Comparison of ENCODE assay signal across 8 cellular contexts in the genomic region with DNA sequence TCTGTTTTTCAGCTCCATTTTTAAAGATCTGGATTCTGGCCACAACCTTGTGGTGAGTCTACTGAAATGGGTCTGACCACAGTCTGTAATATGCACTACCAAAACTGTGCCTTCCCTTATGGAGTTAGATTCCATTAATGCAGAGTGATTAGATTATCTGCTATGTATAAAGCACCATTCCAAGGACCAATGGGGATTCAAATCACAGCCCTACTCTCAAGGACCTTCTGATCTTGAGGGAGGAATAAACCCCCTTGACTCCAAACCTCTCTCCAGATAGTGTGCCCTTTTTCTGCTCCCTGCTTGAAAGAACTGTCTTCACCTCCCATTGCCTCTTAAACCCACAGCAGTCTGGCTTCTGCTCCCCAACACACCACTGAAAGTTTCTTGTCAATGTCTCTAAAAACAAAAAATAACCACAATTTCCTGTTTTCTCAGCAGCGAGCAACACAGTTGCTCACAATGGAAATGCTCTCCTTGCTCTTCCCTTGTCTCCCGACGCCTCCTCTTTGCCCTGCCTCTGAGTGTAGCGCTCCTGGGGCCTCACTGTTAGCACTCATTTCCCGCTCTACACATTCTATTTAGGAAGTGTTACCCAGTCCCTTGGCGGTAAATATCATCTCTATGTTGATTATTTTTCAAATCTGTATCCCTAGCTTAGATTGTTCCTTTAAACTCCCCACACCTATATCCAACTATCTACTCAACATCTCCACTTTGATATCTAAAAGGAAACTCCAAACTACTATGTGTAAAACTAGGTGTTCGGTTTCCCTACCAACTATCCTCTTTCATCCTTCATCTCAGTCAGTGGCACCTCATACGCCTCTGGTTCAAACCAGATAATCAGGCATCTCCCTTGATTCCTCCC. TPM values are rescaled to one million over a fixed set of nuclear protein-coding genes. Genes with fewer than 3 reads are reported as not detected.
DNase-seq lines count a peak whose midpoint lies in the region; ATAC-seq and TF ChIP-seq lines count a peak whose summit lies in the region.

No MANE protein-coding gene starts in this region.

- peaks cover 52% of the 10 kb centered on the region; the same call in 1 of the 2 replicates for H3K79me2 ChIP-seq in H9 (ENCODE audit: insufficient read depth, low read length)

- peak overlapping the region in 2 of 3 experiments; percentile 45 to 82; a peak in 6 of 7 replicates for H3K27ac Mint-ChIP-seq in H9
- H3K27ac Mint-ChIP-seq in endothelial cell (ENCODE audit: unreplicated experiment), result peak overlapping the region; percentile 97

- H3K27me3 ChIP-seq in H9 (ENCODE audit: insufficient read depth, low read length), result no peaks in the 10 kb centered on the region
- peaks cover 8% of the 10 kb centered on the region for H3K27me3 ChIP-seq in left ventricle myocardium inferior (ENCODE audit: low read depth)
- no peaks in the 10 kb centered on the region for H3K27me3 ChIP-seq in transverse colon
- H3K27me3 ChIP-seq in foreskin keratinocyte, result no peaks in the 10 kb centered on the region

- H3K14ac ChIP-seq in H9 (ENCODE audit: insufficient read depth, low read length), result no peak overlapping the region

- H3K36me3 Mint-ChIP-seq in H9 (ENCODE audit: insufficient read depth in 1 of 3, low read depth in 3 of 3), result peaks cover 15 to 26% (median 23%) of the 10 kb centered on the region in 3 experiments; a peak in 6 of 7 replicates
- no peaks in the 10 kb centered on the region for H3K36me3 Mint-ChIP-seq in endothelial cell (ENCODE audit: low read depth, unreplicated experiment)

- H4K20me1 ChIP-seq in H9 (ENCODE audit: control insufficient read depth, insufficient read depth, insufficient read length), result no peaks in the 10 kb centered on the region

- no CpG with 5 or more reads among the region's 8 CpGs for WGBS in H9 (ENCODE audit: extremely low coverage, insufficient read length, low lambda C conversion rate)
- 67 to 72% methylated on average over 4 to 8 of the region's 8 CpGs for WGBS in transverse colon (ENCODE audit: low coverage in 1 of 2), 2 donors

- H2BK15ac ChIP-seq in H9 (ENCODE audit: low read depth, low read length), result no peak overlapping the region

- no peak overlapping the region for H2BK12ac ChIP-seq in H9 (ENCODE audit: insufficient read length, low read depth, low read length)

- intact Hi-C loops in left ventricle myocardium inferior (cut with micrococcal nuclease) (no loop called here), transverse colon (cut with DNase I; ENCODE audit: low total_unique reads) (no loop called here)

- no peak overlapping the region for H4K5ac ChIP-seq in H9 (ENCODE audit: insufficient read length, low read depth, low read length)

- peaks cover 20 to 33% of the 10 kb centered on the region in 2 experiments for H3K4me1 Mint-ChIP-seq in H9
- H3K4me1 Mint-ChIP-seq in endothelial cell (ENCODE audit: unreplicated experiment), result peaks cover 15% of the 10 kb centered on the region

- no peak overlapping the region for H2BK5ac ChIP-seq in H9 (ENCODE audit: insufficient read length, low read length)

- H3K56ac ChIP-seq in H9 (ENCODE audit: insufficient read length, low read depth, low read length), result no peak overlapping the region

- H3K4me2 ChIP-seq in H9 (ENCODE audit: insufficient read depth, insufficient read length, low read length), result no peak overlapping the region

- no peak overlapping the region for H2BK20ac ChIP-seq in H9 (ENCODE audit: low read depth, low read length, poor library complexity, severe bottlenecking)

- no peak overlapping the region for H3K18ac ChIP-seq in H9 (ENCODE audit: insufficient read length, low read depth, low read length)

- TF ChIP-seq CTCF in H9 (conservative IDR thresholded peaks at IDR 0.05), result no peak
- TF ChIP-seq CTCF in NB4 (IDR thresholded peaks at IDR 0.05; ENCODE audit: low read depth, low read length), result no peak
- TF ChIP-seq CTCF in endothelial cell (IDR thresholded peaks at IDR 0.05; ENCODE audit: unreplicated experiment), result no peak
- no peak for TF ChIP-seq CTCF in left ventricle myocardium inferior (IDR thresholded peaks at IDR 0.05; ENCODE audit: borderline replicate concordance)
- TF ChIP-seq CTCF in transverse colon (IDR thresholded peaks at IDR 0.05), result no peak
- no peak for TF ChIP-seq CTCF in foreskin keratinocyte (conservative IDR thresholded peaks at IDR 0.05)

- no peak overlapping the region for H3K4ac ChIP-seq in H9 (ENCODE audit: low read depth, low read length)

- H2AK5ac ChIP-seq in H9 (ENCODE audit: insufficient read length, low read length), result no peak overlapping the region

- H3T11ph ChIP-seq in H9 (ENCODE audit: low read length), result no peak overlapping the region

- no peak overlapping the region for H3K27ac ChIP-seq in H9 (ENCODE audit: insufficient read length, low read depth, low read length)
- H3K27ac ChIP-seq in left ventricle myocardium inferior (replicated peaks), result no peak overlapping the region
- no peak overlapping the region for H3K27ac ChIP-seq in transverse colon
- H3K27ac ChIP-seq in foreskin keratinocyte, result no peak overlapping the region

- DNase-seq in H9, result no peak
- DNase-seq in NB4 (ENCODE audit: low read depth), result peak; percentile 71
- DNase-seq in endothelial cell (ENCODE audit: low spot score), result no peak
- no peak for DNase-seq in left ventricle myocardium inferior
- DNase-seq in transverse colon, result no peak
- no peak for DNase-seq in foreskin keratinocyte
- DNase-seq in hepatic stellate cell (ENCODE audit: low spot score), result no peak

- H3K9me3 ChIP-seq in H9 (ENCODE audit: control insufficient read depth, low read depth, low read length) (no peaks in the 10 kb centered on the region), left ventricle myocardium inferior (replicated peaks) (no peaks in the 10 kb centered on the region), transverse colon (no peaks in the 10 kb centered on the region)

- H3K79me1 ChIP-seq in H9 (ENCODE audit: insufficient read depth, low read depth, low read length, poor library complexity, severe bottlenecking), result peaks cover 8% of the 10 kb centered on the region

- H3K36me3 ChIP-seq in left ventricle myocardium inferior, result no peaks in the 10 kb centered on the region
- no peaks in the 10 kb centered on the region for H3K36me3 ChIP-seq in transverse colon

- no peak for TF ChIP-seq EP300 in transverse colon (IDR thresholded peaks at IDR 0.05; ENCODE audit: low read depth)

- TF ChIP-seq POLR2A in NB4 (IDR thresholded peaks at IDR 0.05; ENCODE audit: extremely low read depth, insufficient read length) (no peak), transverse colon (IDR thresholded peaks at IDR 0.05) (no peak)

- H3K27me3 Mint-ChIP-seq in H9 (ENCODE audit: low read depth) (no peaks in the 10 kb centered on the region), endothelial cell (ENCODE audit: unreplicated experiment) (no peaks in the 10 kb centered on the region)

- H3K23ac ChIP-seq in H9 (ENCODE audit: insufficient read length, low read depth, low read length), result no peak overlapping the region

- H2AFZ ChIP-seq in H9 (ENCODE audit: low read length), result no peak overlapping the region

- H3K4me1 ChIP-seq in H9 (ENCODE audit: insufficient read depth, low read length), result peaks cover 11% of the 10 kb centered on the region; the same call in 1 of the 2 replicates
- H3K4me1 ChIP-seq in left ventricle myocardium inferior, result no peaks in the 10 kb centered on the region
- no peaks in the 10 kb centered on the region for H3K4me1 ChIP-seq in transverse colon
- H3K4me1 ChIP-seq in foreskin keratinocyte, result no peaks in the 10 kb centered on the region

- in situ Hi-C loops in transverse colon (cut with MboI; ENCODE audit: low pct_ligation_motif_present in 1 of 4, low pct_unique_long_range_greater_than_20kb in 1 of 4, low sequenced_read_pairs in 3 of 4), result no loop called here

- no peak overlapping the region for H4K8ac ChIP-seq in H9 (replicated peaks; ENCODE audit: insufficient read length, low read depth, low read length)

- H3K4me3 Mint-ChIP-seq in H9, result no peak overlapping the region
- H3K4me3 Mint-ChIP-seq in endothelial cell (ENCODE audit: unreplicated experiment), result no peak overlapping the region

- no peaks in the 10 kb centered on the region for H3K23me2 ChIP-seq in H9 (ENCODE audit: insufficient read length, low read depth, low read length, poor library complexity, severe bottlenecking)

- H3K9me3 Mint-ChIP-seq in H9 (no peaks in the 10 kb centered on the region), endothelial cell (ENCODE audit: unreplicated experiment) (no peaks in the 10 kb centered on the region)

- peak overlapping the region; percentile 40 for H3K9ac ChIP-seq in H9 (ENCODE audit: extremely low read depth, insufficient read length, low read length)

- H4K91ac ChIP-seq in H9 (ENCODE audit: insufficient read length, low read depth, low read length), result no peak overlapping the region

- H3K4me3 ChIP-seq in NB4 (ENCODE audit: low read depth, low read length) (no peak overlapping the region), left ventricle myocardium inferior (no peak overlapping the region), transverse colon (no peak overlapping the region)

- no peak overlapping the region for H2BK120ac ChIP-seq in H9 (ENCODE audit: low read depth, low read length, poor library complexity, severe bottlenecking)

- peak; percentile 85 for ATAC-seq in GM18858 (IDR thresholded peaks at IDR 0.05; ENCODE audit: unreplicated experiment)
- ATAC-seq in foreskin keratinocyte, result no peak

RNA-seq across cellular contexts. Expression of gene PCNX2, which starts 13.6 kb away (rescaled TPM):
- total RNA-seq in H9 (2021) (42.0 and 45.1 TPM in 2 replicates), endothelial cell (ENCODE audit: unreplicated experiment) (24.0 TPM), left ventricle myocardium inferior (0.82 TPM), transverse colon (100 to 1,000 TPM in 1 of 4 donors, 10 to 100 TPM in 2, 1 to 10 TPM in 1; 6.8 to 518 (median 11.8) TPM), foreskin keratinocyte (18.2 and 23.6 TPM in 2 replicates)
- polyA plus RNA-seq in foreskin keratinocyte, result 8.7 and 11.5 TPM in 2 replicates

RNA-seq across cellular contexts. Expression of gene MAP3K21, which starts 45.6 kb away (rescaled TPM):
- total RNA-seq in H9 (2021), result 11.6 and 11.7 TPM in 2 replicates
- total RNA-seq in endothelial cell (ENCODE audit: unreplicated experiment), result 0.67 TPM
- 0.41 TPM for total RNA-seq in left ventricle myocardium inferior
- total RNA-seq in transverse colon, result 10 to 100 TPM; 18.7 to 69.3 (median 28.9) TPM
- 8.3 and 10.2 TPM in 2 replicates for total RNA-seq in foreskin keratinocyte
- polyA plus RNA-seq in foreskin keratinocyte, result 2.4 and 3.0 TPM in 2 replicates
